In the genomic region with DNA sequence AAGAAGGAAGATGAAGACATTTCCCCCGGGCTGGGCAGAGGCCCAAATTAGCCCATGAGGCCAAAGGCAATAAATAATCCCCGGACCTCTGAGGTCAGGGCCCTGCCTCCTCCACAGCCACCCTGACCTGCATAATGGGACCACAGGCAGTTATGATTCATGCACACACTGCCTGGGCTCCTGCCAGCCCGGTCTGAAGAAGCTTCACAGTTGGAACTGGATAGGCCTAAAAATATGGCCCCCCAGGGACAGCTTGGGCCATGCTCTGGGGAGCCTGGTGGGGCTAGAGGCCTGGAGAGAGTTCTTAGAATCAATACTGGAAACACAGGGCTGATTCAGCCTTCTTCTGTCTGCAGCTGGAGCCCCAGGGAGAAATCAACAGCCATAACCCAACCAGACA, we compare ENCODE assay signal across 16 cellular contexts.
DNase-seq lines count a peak whose midpoint lies in the region; ATAC-seq, FAIRE-seq and TF ChIP-seq lines count a peak whose summit lies in the region.
"Had no signal": no experiment of that assay in that cellular context is flagged by ENCODE, and none has a peak within 500 bp of the region (broad histone marks: within the 10 kb centered on the region; RNA-seq: fewer than 3 reads in every experiment).

No MANE protein-coding gene starts in this region.

- no peaks in the 10 kb centered on the region for H3K9me3 ChIP-seq in astrocyte (ENCODE audit: insufficient read depth, low read depth, low read length)
- H3K9me3 ChIP-seq: lower lobe of right lung had no signal

- FAIRE-seq in astrocyte (lab: Jason Lieb, UNC): peak; percentile 37
- FAIRE-seq: HepG2 had no signal

- peak overlapping the region; percentile 28 for H3K27ac ChIP-seq in astrocyte (ENCODE audit: low read depth, low read length)
- H3K27ac ChIP-seq: lower lobe of right lung had no signal

- H3K4me1 Mint-ChIP-seq in astrocyte (ENCODE audit: low read depth, unreplicated experiment) (peaks cover 55% of the 10 kb centered on the region), MCF 10A (ENCODE audit: insufficient read depth, unreplicated experiment) (peaks cover 7% of the 10 kb centered on the region)
- no peaks in the 10 kb centered on the region for H3K4me1 Mint-ChIP-seq in natural killer cell treated with Interleukin-12 subunit alpha and Interleukin-12 subunit beta and Interleukin-15 and Interleukin-18, amount 100 ng/mL, for 72 hours (ENCODE audit: low read depth in 2 of 2)
- H3K4me1 Mint-ChIP-seq: CD4-positive, CD25-positive, alpha-beta regulatory T cell had no signal

- H3K79me2 ChIP-seq in astrocyte (ENCODE audit: insufficient read depth, low read length): no peaks in the 10 kb centered on the region

- no peak for ATAC-seq in HG03095 (IDR thresholded peaks at IDR 0.05; ENCODE audit: unreplicated experiment)
- no peak for ATAC-seq in natural killer cell treated with Interleukin-12 subunit alpha and Interleukin-12 subunit beta and Interleukin-15 and Interleukin-18, amount 100 ng/mL, for 72 hours
- ATAC-seq: HepG2, lower lobe of right lung had no signal

- no peaks in the 10 kb centered on the region for H3K36me3 Mint-ChIP-seq in astrocyte (ENCODE audit: low read depth, unreplicated experiment)
- H3K36me3 Mint-ChIP-seq in natural killer cell treated with Interleukin-12 subunit alpha and Interleukin-12 subunit beta and Interleukin-15 and Interleukin-18, amount 100 ng/mL, for 72 hours: no peaks in the 10 kb centered on the region
- no peaks in the 10 kb centered on the region for H3K36me3 Mint-ChIP-seq in MCF 10A (ENCODE audit: insufficient read depth, unreplicated experiment)
- H3K36me3 Mint-ChIP-seq: CD4-positive, CD25-positive, alpha-beta regulatory T cell had no signal

- DNase-seq in AG09309 (ENCODE audit: low read depth) (peak; percentile 82), HS-5 (ENCODE audit: low read depth) (peak; percentile 53), astrocyte (ENCODE audit: low read depth) (peak; percentile 90), iris pigment epithelial cell (ENCODE audit: low read depth) (peak; percentile 21), cerebellar cortex (ENCODE audit: low spot score) (no peak), MCF 10A (ENCODE audit: unreplicated experiment) (no peak)
- no peak for DNase-seq in natural killer cell treated with Interleukin-12 subunit alpha and Interleukin-12 subunit beta and Interleukin-15 and Interleukin-18, amount 100 ng/mL, for 72 hours (ENCODE audit: low spot score)
- DNase-seq: activated CD4-positive, alpha-beta T cell treated with anti-CD3 and anti-CD28 coated beads, Interleukin-2, amount 50 U/mL, for 48 hours; CD4-positive, CD25-positive, alpha-beta regulatory T cell; lower lobe of right lung; NCI-H2029; nucleus accumbens; stimulated activated CD4-positive, alpha-beta T cell treated with anti-CD3 and anti-CD28 coated beads, Interleukin-1b, Interleukin-23, amount 100 ng/mL, for 48 hours; stimulated activated naive CD4-positive, alpha-beta T cell treated with Interleukin-2 at 50 U/mL for 16 hours had no signal

- H3K27ac Mint-ChIP-seq in astrocyte (ENCODE audit: unreplicated experiment): no peak overlapping the region
- no peak overlapping the region for H3K27ac Mint-ChIP-seq in natural killer cell treated with Interleukin-12 subunit alpha and Interleukin-12 subunit beta and Interleukin-15 and Interleukin-18, amount 100 ng/mL, for 72 hours
- H3K27ac Mint-ChIP-seq in MCF 10A (ENCODE audit: low read depth, unreplicated experiment): no peak overlapping the region
- H3K27ac Mint-ChIP-seq: CD4-positive, CD25-positive, alpha-beta regulatory T cell had no signal

- POLR2A ChIA-PET in MCF 10A (lab: Yijun Ruan, JAX): interaction anchor here (0.5 kb wide), 1 partner anchor 272 kb away, joined by 3 read pairs; no protein-coding TSS in a partner anchor

- H2AFZ ChIP-seq in astrocyte (ENCODE audit: low read depth, low read length): no peak overlapping the region

- H3K9me3 Mint-ChIP-seq in astrocyte (ENCODE audit: unreplicated experiment) (no peaks in the 10 kb centered on the region), MCF 10A (ENCODE audit: unreplicated experiment) (no peaks in the 10 kb centered on the region)
- H3K9me3 Mint-ChIP-seq in natural killer cell treated with Interleukin-12 subunit alpha and Interleukin-12 subunit beta and Interleukin-15 and Interleukin-18, amount 100 ng/mL, for 72 hours: peaks cover under 1% of the 10 kb centered on the region

- H3K4me3 ChIP-seq in AG09309 (ENCODE audit: control insufficient read depth, low read depth, low read length) (no peak overlapping the region), astrocyte (ENCODE audit: insufficient read depth, low read depth, low read length) (no peak overlapping the region)
- H3K4me3 ChIP-seq: lower lobe of right lung had no signal

- H3K27me3 Mint-ChIP-seq in astrocyte (ENCODE audit: low read depth, unreplicated experiment) (no peaks in the 10 kb centered on the region), MCF 10A (ENCODE audit: insufficient read depth, unreplicated experiment) (peaks cover 4% of the 10 kb centered on the region)
- H3K27me3 Mint-ChIP-seq in natural killer cell treated with Interleukin-12 subunit alpha and Interleukin-12 subunit beta and Interleukin-15 and Interleukin-18, amount 100 ng/mL, for 72 hours: peaks cover 7% of the 10 kb centered on the region in 2 donors

- H3K9ac ChIP-seq in astrocyte (ENCODE audit: low read length): no peak overlapping the region

- no peak overlapping the region for H3K4me3 Mint-ChIP-seq in astrocyte (ENCODE audit: unreplicated experiment)
- H3K4me3 Mint-ChIP-seq in natural killer cell treated with Interleukin-12 subunit alpha and Interleukin-12 subunit beta and Interleukin-15 and Interleukin-18, amount 100 ng/mL, for 72 hours: no peak overlapping the region
- no peak overlapping the region for H3K4me3 Mint-ChIP-seq in MCF 10A (ENCODE audit: unreplicated experiment)
- H3K4me3 Mint-ChIP-seq: CD4-positive, CD25-positive, alpha-beta regulatory T cell had no signal

- no peaks in the 10 kb centered on the region for H3K36me3 ChIP-seq in astrocyte (ENCODE audit: insufficient read depth, low read length)
- H3K36me3 ChIP-seq: lower lobe of right lung had no signal

- no TSS peak for BruUV-seq in MCF 10A (replicated peaks; lab: Mats Ljungman, UMichigan)

- intact Hi-C loops in MCF 10A (cut with micrococcal nuclease): no loop called here

- CTCF ChIA-PET in MCF 10A (lab: Yijun Ruan, JAX): no interaction called here

- no peaks in the 10 kb centered on the region for H3K27me3 ChIP-seq in astrocyte (ENCODE audit: insufficient read depth, low read length)

- TF ChIP-seq CTCF in AG09309 (IDR thresholded peaks at IDR 0.05; ENCODE audit: control insufficient read depth, insufficient read depth, low read depth, low read length, missing control alignments) (no peak), astrocyte (IDR thresholded peaks at IDR 0.05; ENCODE audit: insufficient read depth, low read depth, low read length) (no peak), MCF 10A (IDR thresholded peaks at IDR 0.05; ENCODE audit: unreplicated experiment) (no peak)

- peak overlapping the region; percentile 32 for H3K4me2 ChIP-seq in astrocyte (ENCODE audit: low read length)

- peaks cover 36% of the 10 kb centered on the region for H3K4me1 ChIP-seq in astrocyte (ENCODE audit: insufficient read depth, low read length)
- H3K4me1 ChIP-seq: lower lobe of right lung had no signal

- H4K20me1 ChIP-seq in astrocyte (ENCODE audit: insufficient read depth, low read length): no peaks in the 10 kb centered on the region

Comparison
In these comparisons a context has a peak if more than half of its experiments do, and no peak if none do; other contexts are left out.
1. DNase-seq: peak in AG09309 (single experiment), HS-5 (single experiment), astrocyte (single experiment) and iris pigment epithelial cell (single experiment); none in cerebellar cortex (single experiment), natural killer cell treated with Interleukin-12 subunit alpha and Interleukin-12 subunit beta and Interleukin-15 and Interleukin-18, amount 100 ng/mL, for 72 hours (single experiment) and MCF 10A (single experiment).